ENCODE assay signal across 13 cellular contexts in genomic region chr3:53168175-53168923, GRCh38. TPM values are rescaled to one million over a fixed set of nuclear protein-coding genes. Genes with fewer than 3 reads are reported as not detected.
DNase-seq lines count a peak whose midpoint lies in the region; ATAC-seq and TF ChIP-seq lines count a peak whose summit lies in the region.
"Had no signal": no experiment of that assay in that cellular context is flagged by ENCODE, and none has a peak within 500 bp of the region (broad histone marks: within the 10 kb centered on the region; RNA-seq: fewer than 3 reads in every experiment).

No MANE protein-coding gene starts in this region.

- no peaks in the 10 kb centered on the region for H3K27me3 ChIP-seq in CD4-positive, alpha-beta memory T cell (ENCODE audit: insufficient read depth, low read length)
- H3K27me3 ChIP-seq in Karpas-422 (ENCODE audit: low read length) (no peaks in the 10 kb centered on the region), endodermal cell (ENCODE audit: control insufficient read depth, insufficient read depth, low read length, poor library complexity, severe bottlenecking) (no peaks in the 10 kb centered on the region), neutrophil (no peaks in the 10 kb centered on the region)

- CTCF ChIA-PET in CD4-positive, alpha-beta memory T cell (lab: Charles Lee; ENCODE audit: partially characterized antibody), result no interaction called here

- H2AFZ ChIP-seq in Karpas-422 (ENCODE audit: low read length), result no peak overlapping the region

- WGBS in endodermal cell (ENCODE audit: insufficient coverage in 1 of 2, insufficient read length in 1 of 2), 2 experiments, result 80 to 81% methylated on average over 8 to 15 of the region's 15 CpGs

- H3K36me3 ChIP-seq in CD4-positive, alpha-beta memory T cell (ENCODE audit: insufficient read depth, low read length), result peaks cover 2% of the 10 kb centered on the region
- no peaks in the 10 kb centered on the region for H3K36me3 ChIP-seq in Karpas-422 (ENCODE audit: insufficient read depth, low read length)
- H3K36me3 ChIP-seq in endodermal cell (ENCODE audit: control insufficient read depth, insufficient read depth, low read length), result no peaks in the 10 kb centered on the region
- H3K36me3 ChIP-seq in neutrophil, result peaks cover 48% of the 10 kb centered on the region

- H3K9ac ChIP-seq in Karpas-422 (ENCODE audit: low read length) (peak overlapping the region; percentile 79), endodermal cell (ENCODE audit: extremely low read depth, low read length, poor library complexity, severe bottlenecking) (no peak overlapping the region)

- no peaks in the 10 kb centered on the region for H3K9me2 ChIP-seq in Karpas-422 (replicated peaks; ENCODE audit: insufficient read depth, low read length)

- H3K27ac Mint-ChIP-seq in CD4-positive, alpha-beta memory T cell, result peak overlapping the region in 6 of 7 donors; percentile 5 to 78 (median 31)
- peak overlapping the region; percentile 45 for H3K27ac Mint-ChIP-seq in endodermal cell
- H3K27ac Mint-ChIP-seq: activated T-helper 2 cell treated with anti-CD3 and anti-CD28 coated beads, Interferon-gamma antibody, Interleukin-2, Interleukin-4, amounts not matched to agents 10 μg/mL and 5 μg/mL and 100 μg/mL, durations not matched to agents 14 hours and 24 hours and 36 hours had no signal

- H3K4me1 Mint-ChIP-seq in CD4-positive, alpha-beta memory T cell, result peaks cover 28 to 63% (median 41%) of the 10 kb centered on the region in 4 donors
- H3K4me1 Mint-ChIP-seq in endodermal cell, result peaks cover 25% of the 10 kb centered on the region

- H3K79me2 ChIP-seq in Karpas-422 (ENCODE audit: low read length), result peaks cover 93% of the 10 kb centered on the region

- ATAC-seq in HG02610 (IDR thresholded peaks at IDR 0.05; ENCODE audit: unreplicated experiment), result no peak

- H3K36me3 Mint-ChIP-seq in CD4-positive, alpha-beta memory T cell, result peaks cover 0 to 16% of the 10 kb centered on the region in 2 donors
- H3K36me3 Mint-ChIP-seq in endodermal cell (ENCODE audit: low read depth), result no peaks in the 10 kb centered on the region

- no peaks in the 10 kb centered on the region for H3K27me3 Mint-ChIP-seq in CD4-positive, alpha-beta memory T cell
- no peaks in the 10 kb centered on the region for H3K27me3 Mint-ChIP-seq in endodermal cell (ENCODE audit: insufficient read depth)

- H3K27ac ChIP-seq in CD4-positive, alpha-beta memory T cell (ENCODE audit: low read depth, low read length), result no peak overlapping the region
- peak overlapping the region; percentile 97 for H3K27ac ChIP-seq in Karpas-422 (ENCODE audit: low read length)
- H3K27ac ChIP-seq in endodermal cell (ENCODE audit: low read depth, low read length), result peak overlapping the region; percentile 47
- H3K27ac ChIP-seq in neutrophil, result peak overlapping the region; percentile 99
- H3K27ac ChIP-seq: C4-2B had no signal

- no peaks in the 10 kb centered on the region for H3K9me3 ChIP-seq in CD4-positive, alpha-beta memory T cell (ENCODE audit: control insufficient read depth in 1 of 2, low read length in 2 of 2)
- no peaks in the 10 kb centered on the region for H3K9me3 ChIP-seq in Karpas-422 (ENCODE audit: low read length)
- no peaks in the 10 kb centered on the region for H3K9me3 ChIP-seq in endodermal cell (ENCODE audit: control insufficient read depth, low read length)
- no peaks in the 10 kb centered on the region for H3K9me3 ChIP-seq in neutrophil

- H3K9me3 Mint-ChIP-seq in CD4-positive, alpha-beta memory T cell, result no peaks in the 10 kb centered on the region
- H3K9me3 Mint-ChIP-seq in endodermal cell, result no peaks in the 10 kb centered on the region
- H3K9me3 Mint-ChIP-seq: activated T-helper 2 cell treated with anti-CD3 and anti-CD28 coated beads, Interferon-gamma antibody, Interleukin-2, Interleukin-4, amounts not matched to agents 10 μg/mL and 5 μg/mL and 100 μg/mL, durations not matched to agents 14 hours and 24 hours and 36 hours had no signal

- no peak for TF ChIP-seq CTCF in endodermal cell (conservative IDR thresholded peaks at IDR 0.05)
- TF ChIP-seq CTCF in neutrophil (IDR thresholded peaks at IDR 0.05), result no peak

- peak overlapping the region in 1 of 8 donors; percentile 29 for H3K4me3 Mint-ChIP-seq in CD4-positive, alpha-beta memory T cell
- no peak overlapping the region for H3K4me3 Mint-ChIP-seq in endodermal cell

- no peak for DNase-seq in CD4-positive, alpha-beta memory T cell
- DNase-seq in Karpas-422 (no peak), endodermal cell (no peak), NCI-H2081 treated with DMSO at 0.1 percent for 48 hours (lab: John Stamatoyannopoulos, UW) (no peak), NCI-H2196 treated with DMSO at 0.1 percent for 48 hours (lab: John Stamatoyannopoulos, UW; ENCODE audit: unreplicated experiment) (no peak)
- DNase-seq in stimulated activated naive CD4-positive, alpha-beta T cell (lab: John Stamatoyannopoulos, UW), result no peak
- DNase-seq: activated CD4-positive, alpha-beta T cell treated with anti-CD3 and anti-CD28 coated beads for 1 hour; NCI-H446 treated with DMSO at 0.1 percent for 48 hours; SHP77 had no signal

- peaks cover 19% of the 10 kb centered on the region; the same call in 1 of the 2 replicates for H4K20me1 ChIP-seq in Karpas-422 (ENCODE audit: insufficient read depth, low read depth, low read length)

- POLR2A ChIA-PET in CD4-positive, alpha-beta memory T cell (lab: Charles Lee; ENCODE audit: partially characterized antibody), result no interaction called here

- no peak overlapping the region for H3K4me3 ChIP-seq in CD4-positive, alpha-beta memory T cell (ENCODE audit: low read length in 2 of 2)
- H3K4me3 ChIP-seq in Karpas-422 (ENCODE audit: low read length), result peak overlapping the region; percentile 61
- no peak overlapping the region for H3K4me3 ChIP-seq in endodermal cell (ENCODE audit: low read length)
- H3K4me3 ChIP-seq in neutrophil (ENCODE audit: low read depth in 1 of 2, low read length in 1 of 2), result peak overlapping the region; percentile 83 to 89

- peak overlapping the region; percentile 72 for H3K4me2 ChIP-seq in Karpas-422 (ENCODE audit: low read depth, low read length, poor library complexity, severe bottlenecking)

- H3K4me1 ChIP-seq in CD4-positive, alpha-beta memory T cell (ENCODE audit: insufficient read depth, low read length), result peaks cover 12% of the 10 kb centered on the region
- peaks cover 100% of the 10 kb centered on the region for H3K4me1 ChIP-seq in Karpas-422 (ENCODE audit: low read length)
- peaks cover 3% of the 10 kb centered on the region for H3K4me1 ChIP-seq in endodermal cell (ENCODE audit: control insufficient read depth, insufficient read depth, low read length)
- H3K4me1 ChIP-seq in neutrophil (ENCODE audit: control insufficient read depth in 1 of 2, insufficient read depth in 1 of 2, low read depth in 1 of 2, low read length in 1 of 2), result peaks cover 100% of the 10 kb centered on the region in 2 experiments

- intact Hi-C loops in CD4-positive, alpha-beta memory T cell (cut with micrococcal nuclease), result no loop called here

RNA-seq across cellular contexts. Expression of gene PRKCD, which starts 7.3 kb away (rescaled TPM):
- 10 to 100 TPM; 15.7 to 16.6 TPM for total RNA-seq in CD4-positive, alpha-beta memory T cell
- polyA plus RNA-seq in CD4-positive, alpha-beta memory T cell, result 10 to 100 TPM in 1 of 2 donors, 1 to 10 TPM in 1; 6.6 to 26.4 TPM
- 22.7 and 27.9 TPM in 2 replicates for total RNA-seq in Karpas-422 (2014; rRNA removed; shearing (Covaris generic); ENCODE audit: low replicate concordance)
- 10 to 100 TPM; 19.9 to 26.6 TPM for total RNA-seq in endodermal cell
- polyA plus RNA-seq in endodermal cell (2013, experiment 1 of 2), result 14.3 TPM
- polyA plus RNA-seq in endodermal cell (2013, experiment 2 of 2), result 15.7 TPM

RNA-seq across cellular contexts. Expression of gene RFT1, which starts 38.1 kb away (rescaled TPM):
- total RNA-seq in CD4-positive, alpha-beta memory T cell, result 10 to 100 TPM; 25.3 to 28.4 TPM
- 10 to 100 TPM; 21.2 to 23.8 TPM for polyA plus RNA-seq in CD4-positive, alpha-beta memory T cell
- total RNA-seq in Karpas-422 (2014; rRNA removed; shearing (Covaris generic); ENCODE audit: low replicate concordance), result 20.5 and 29.9 TPM in 2 replicates
- total RNA-seq in endodermal cell, result 10 to 100 TPM; 29.3 to 35.2 TPM
- polyA plus RNA-seq in endodermal cell (2013, experiment 1 of 2), result 27.5 TPM
- polyA plus RNA-seq in endodermal cell (2013, experiment 2 of 2), result 22.1 TPM

Comparison
In these comparisons a context has a peak if more than half of its experiments do, and no peak if none do; other contexts are left out.
1. H3K4me3 ChIP-seq: peak in Karpas-422 (single experiment) and neutrophil (2 of 2); none in CD4-positive, alpha-beta memory T cell (0 of 2) and endodermal cell (single experiment).